25 cellular contexts compared by ENCODE assay signal in genomic region chr22:19142394-19142793, GRCh38. TPM values are rescaled to one million over a fixed set of nuclear protein-coding genes. Genes with fewer than 3 reads are reported as not detected.
DNase-seq lines count a peak whose midpoint lies in the region; ATAC-seq and TF ChIP-seq lines count a peak whose summit lies in the region.
"Had no signal": no experiment of that assay in that cellular context is flagged by ENCODE, and none has a peak within 500 bp of the region (broad histone marks: within the 10 kb centered on the region; RNA-seq: fewer than 3 reads in every experiment).

No MANE protein-coding gene starts in this region.

- H3K36me3 Mint-ChIP-seq in MCF 10A (ENCODE audit: insufficient read depth, unreplicated experiment) (peaks cover 43% of the 10 kb centered on the region), memory B cell (peaks cover 9% of the 10 kb centered on the region)
- peaks cover 24% of the 10 kb centered on the region for H3K36me3 Mint-ChIP-seq in activated CD4-positive, alpha-beta memory T cell treated with anti-CD3 and anti-CD28 coated beads for 36 hours
- H3K36me3 Mint-ChIP-seq in stimulated activated effector memory CD8-positive, alpha-beta T cell treated with anti-CD3 and anti-CD28 coated beads, Interleukin-12 subunit alpha, Interleukin-12 subunit beta, amount 100 ng/mL, for 72 hours = peaks cover 61% of the 10 kb centered on the region

- no TSS peak for BruUV-seq in MCF 10A (replicated peaks; lab: Mats Ljungman, UMichigan)
- no TSS peak for BruUV-seq in mammary epithelial cell (replicated peaks; lab: Mats Ljungman, UMichigan)

- H4K20me1 ChIP-seq in mammary epithelial cell (ENCODE audit: insufficient read depth, low read length) = no peaks in the 10 kb centered on the region

- H2AFZ ChIP-seq in mammary epithelial cell (ENCODE audit: low read depth, low read length) = no peak overlapping the region

- H3K9ac ChIP-seq in mammary epithelial cell (ENCODE audit: insufficient read depth, low read length) = no peak overlapping the region
- H3K9ac ChIP-seq: SK-N-SH had no signal

- CTCF ChIA-PET in MCF 10A (lab: Yijun Ruan, JAX) = no interaction called here
- CTCF ChIA-PET in mammary epithelial cell (lab: Charles Lee; ENCODE audit: low non-redundant PET) = no interaction called here
- CTCF ChIA-PET in activated CD4-positive, alpha-beta memory T cell treated with anti-CD3 and anti-CD28 coated beads for 36 hours (lab: Charles Lee) = no interaction called here

- TF ChIP-seq CTCF in MCF 10A (IDR thresholded peaks at IDR 0.05; ENCODE audit: unreplicated experiment) (no peak), mammary epithelial cell (conservative IDR thresholded peaks at IDR 0.05 in 1 of 2, IDR thresholded peaks at IDR 0.05 in 1 of 2; ENCODE audit: extremely low read depth in 1 of 2, insufficient read depth in 1 of 2, low read depth in 1 of 2, low read length in 2 of 2) (no peak)

- peaks cover 23% of the 10 kb centered on the region for H3K79me2 ChIP-seq in mammary epithelial cell (ENCODE audit: insufficient read depth, low read length)

- dilution Hi-C loops in mammary epithelial cell (cut with HindIII; ENCODE audit: low sequenced_read_pairs) = loop anchor here (5.0 kb wide), 1 partner anchor 80 kb away; no protein-coding TSS in a partner anchor

- no peaks in the 10 kb centered on the region for H3K9me3 Mint-ChIP-seq in MCF 10A (ENCODE audit: unreplicated experiment)
- no peaks in the 10 kb centered on the region for H3K9me3 Mint-ChIP-seq in activated CD4-positive, alpha-beta memory T cell treated with anti-CD3 and anti-CD28 coated beads for 36 hours
- H3K9me3 Mint-ChIP-seq in memory B cell = no peaks in the 10 kb centered on the region
- H3K9me3 Mint-ChIP-seq in stimulated activated effector memory CD8-positive, alpha-beta T cell treated with anti-CD3 and anti-CD28 coated beads, Interleukin-12 subunit alpha, Interleukin-12 subunit beta, amount 100 ng/mL, for 72 hours = no peaks in the 10 kb centered on the region
- H3K9me3 Mint-ChIP-seq: activated naive CD4-positive, alpha-beta T cell treated with anti-CD3 and anti-CD28 coated beads, Interleukin-2, amount 50 U/mL, for 72 hours had no signal

- 100% methylated on average over 7 of the region's 9 CpGs for WGBS in mammary epithelial cell (ENCODE audit: low coverage, missing lambda C conversion rate)

- no peak overlapping the region for H3K4me3 ChIP-seq in mammary epithelial cell (replicated peaks in 1 of 3; ENCODE audit: insufficient read depth in 1 of 3, low read depth in 2 of 3, low read length in 3 of 3)
- H3K4me3 ChIP-seq: body of pancreas, colonic mucosa, spleen, upper lobe of right lung had no signal

- intact Hi-C loops in MCF 10A (cut with micrococcal nuclease) (no loop called here), mammary epithelial cell (cut with micrococcal nuclease) (loop anchor here (10.0 kb wide), 1 partner anchor 492 kb away; no protein-coding TSS in a partner anchor)
- intact Hi-C loops in activated CD4-positive, alpha-beta memory T cell treated with anti-CD3 and anti-CD28 coated beads for 36 hours (cut with micrococcal nuclease) = no loop called here

- POLR2A ChIA-PET in MCF 10A (lab: Yijun Ruan, JAX) = no interaction called here
- POLR2A ChIA-PET in activated CD4-positive, alpha-beta memory T cell treated with anti-CD3 and anti-CD28 coated beads for 36 hours (lab: Charles Lee) = no interaction called here

- ATAC-seq in memory B cell (ENCODE audit: low read depth) = no peak
- ATAC-seq in stimulated activated effector memory CD8-positive, alpha-beta T cell treated with anti-CD3 and anti-CD28 coated beads, Interleukin-12 subunit alpha, Interleukin-12 subunit beta, amount 100 ng/mL, for 72 hours = no peak
- no peak for ATAC-seq in GM18909 (IDR thresholded peaks at IDR 0.05; ENCODE audit: poor library complexity, unreplicated experiment)
- ATAC-seq in HG03439 (IDR thresholded peaks at IDR 0.05; ENCODE audit: unreplicated experiment) = no peak
- ATAC-seq: activated CD4-positive, CD25-positive, alpha-beta regulatory T cell treated with anti-CD3 and anti-CD28 coated beads, Interleukin-2, amount 50 U/mL, for 24 hours; activated naive CD4-positive, alpha-beta T cell treated with anti-CD3 and anti-CD28 coated beads, Interleukin-2, amount 50 U/mL, for 72 hours; body of pancreas; left lobe of liver; upper lobe of right lung had no signal

- H3K27me3 ChIP-seq in mammary epithelial cell (ENCODE audit: insufficient read depth, low read length) = no peaks in the 10 kb centered on the region
- H3K27me3 ChIP-seq: body of pancreas, colonic mucosa had no signal

- H3K9me3 ChIP-seq in mammary epithelial cell (replicated peaks; ENCODE audit: insufficient read depth, low read length) = no peaks in the 10 kb centered on the region
- H3K9me3 ChIP-seq: body of pancreas, colonic mucosa, SK-N-SH, spleen, upper lobe of right lung had no signal

- H3K4me2 ChIP-seq in mammary epithelial cell (ENCODE audit: insufficient read depth, low read depth, low read length) = no peak overlapping the region

- no peak overlapping the region for H3K27ac Mint-ChIP-seq in MCF 10A (ENCODE audit: low read depth, unreplicated experiment)
- no peak overlapping the region for H3K27ac Mint-ChIP-seq in activated CD4-positive, alpha-beta memory T cell treated with anti-CD3 and anti-CD28 coated beads for 36 hours
- H3K27ac Mint-ChIP-seq in memory B cell = no peak overlapping the region
- no peak overlapping the region for H3K27ac Mint-ChIP-seq in stimulated activated effector memory CD8-positive, alpha-beta T cell treated with anti-CD3 and anti-CD28 coated beads, Interleukin-12 subunit alpha, Interleukin-12 subunit beta, amount 100 ng/mL, for 72 hours

- H3K4me3 Mint-ChIP-seq in MCF 10A (ENCODE audit: unreplicated experiment) (peak overlapping the region; percentile 40), memory B cell (peak overlapping the region; percentile 41)
- H3K4me3 Mint-ChIP-seq in activated CD4-positive, alpha-beta memory T cell treated with anti-CD3 and anti-CD28 coated beads for 36 hours = peak overlapping the region; percentile 20
- peak overlapping the region; percentile 100 for H3K4me3 Mint-ChIP-seq in stimulated activated effector memory CD8-positive, alpha-beta T cell treated with anti-CD3 and anti-CD28 coated beads, Interleukin-12 subunit alpha, Interleukin-12 subunit beta, amount 100 ng/mL, for 72 hours

- DNase-seq in MCF 10A (ENCODE audit: unreplicated experiment) (no peak), mammary epithelial cell (no peak), memory B cell (ENCODE audit: low spot score in 2 of 2) (no peak), NCI-H774 (lab: John Stamatoyannopoulos, UW) (no peak)
- DNase-seq in activated CD4-positive, alpha-beta memory T cell treated with anti-CD3 and anti-CD28 coated beads for 36 hours = no peak
- no peak for DNase-seq in stimulated activated effector memory CD8-positive, alpha-beta T cell treated with anti-CD3 and anti-CD28 coated beads, Interleukin-12 subunit alpha, Interleukin-12 subunit beta, amount 100 ng/mL, for 72 hours (ENCODE audit: low spot score in 2 of 2)
- DNase-seq: activated CD8-positive, alpha-beta memory T cell treated with anti-CD3 and anti-CD28 coated beads, Interleukin-2, amount 50 U/mL, for 4 hours; body of pancreas; colonic mucosa; DND-41; HCEC 1CT; midbrain; NCI-H1417; NCI-H510A treated with DMSO at 0.1 percent for 48 hours; nucleus accumbens; SK-N-SH; spleen; stimulated activated CD4-positive, alpha-beta T cell treated with anti-CD3 and anti-CD28 coated beads, Interleukin-4, amount 100 ng/mL, for 4 hours; upper lobe of right lung had no signal

- no peaks in the 10 kb centered on the region for H3K27me3 Mint-ChIP-seq in MCF 10A (ENCODE audit: insufficient read depth, unreplicated experiment)
- H3K27me3 Mint-ChIP-seq in activated CD4-positive, alpha-beta memory T cell treated with anti-CD3 and anti-CD28 coated beads for 36 hours = no peaks in the 10 kb centered on the region
- H3K27me3 Mint-ChIP-seq in memory B cell = no peaks in the 10 kb centered on the region

- peaks cover 20% of the 10 kb centered on the region for H3K4me1 ChIP-seq in mammary epithelial cell (ENCODE audit: insufficient read depth, low read length)

- in situ Hi-C loops in mammary epithelial cell (cut with MboI; ENCODE audit: low sequenced_read_pairs in 2 of 2) = no loop called here

- H3K36me3 ChIP-seq in mammary epithelial cell (ENCODE audit: insufficient read depth, low read length) = peaks cover 18% of the 10 kb centered on the region

- H3K4me1 Mint-ChIP-seq in MCF 10A (ENCODE audit: insufficient read depth, unreplicated experiment) (peaks cover 11% of the 10 kb centered on the region), memory B cell (peaks cover 11% of the 10 kb centered on the region)
- H3K4me1 Mint-ChIP-seq in activated CD4-positive, alpha-beta memory T cell treated with anti-CD3 and anti-CD28 coated beads for 36 hours (ENCODE audit: low read depth) = peaks cover 17% of the 10 kb centered on the region
- H3K4me1 Mint-ChIP-seq in stimulated activated effector memory CD8-positive, alpha-beta T cell treated with anti-CD3 and anti-CD28 coated beads, Interleukin-12 subunit alpha, Interleukin-12 subunit beta, amount 100 ng/mL, for 72 hours = peaks cover 19% of the 10 kb centered on the region

- H3K27ac ChIP-seq in mammary epithelial cell (ENCODE audit: insufficient read depth, low read depth, low read length) = no peak overlapping the region
- H3K27ac ChIP-seq: body of pancreas, colonic mucosa, spleen, upper lobe of right lung had no signal

RNA-seq across cellular contexts. Expression of gene ESS2, which starts 2.1 kb away (rescaled TPM):
- 12.4 and 18.1 TPM in 2 replicates for total RNA-seq in MCF 10A (2022)
- 10 to 100 TPM; 12.0 to 17.6 TPM for total RNA-seq in mammary epithelial cell
- polyA plus RNA-seq in mammary epithelial cell = 14.6 TPM
- 8.0 TPM for polyA minus RNA-seq in mammary epithelial cell
- 10 to 100 TPM; 13.7 to 15.5 TPM for total RNA-seq in activated CD4-positive, alpha-beta memory T cell treated with anti-CD3 and anti-CD28 coated beads for 36 hours

RNA-seq across cellular contexts. Expression of gene GSC2, which starts 7.7 kb away (rescaled TPM):
- not detected in 2 replicates for total RNA-seq in MCF 10A (2022)
- not detected for total RNA-seq in mammary epithelial cell
- not detected for polyA plus RNA-seq in mammary epithelial cell
- polyA minus RNA-seq in mammary epithelial cell = not detected
- total RNA-seq in activated CD4-positive, alpha-beta memory T cell treated with anti-CD3 and anti-CD28 coated beads for 36 hours = not detected
- total RNA-seq: activated naive CD4-positive, alpha-beta T cell treated with anti-CD3 and anti-CD28 coated beads, Interleukin-2, amount 50 U/mL, for 72 hours; body of pancreas; colonic mucosa; fibroblast of lung; left lobe of liver; spleen; upper lobe of right lung had no signal
- polyA plus RNA-seq: fibroblast of lung, SK-N-SH, spleen had no signal

RNA-seq across cellular contexts. Expression of gene TSSK2, which starts 11.3 kb away (rescaled TPM):
- total RNA-seq in MCF 10A (2022) = not detected in 2 replicates
- under 1 TPM in 1 of 2 donors, not detected in 1; 0.16 TPM for total RNA-seq in mammary epithelial cell
- not detected for polyA plus RNA-seq in mammary epithelial cell
- not detected for polyA minus RNA-seq in mammary epithelial cell
- total RNA-seq in activated CD4-positive, alpha-beta memory T cell treated with anti-CD3 and anti-CD28 coated beads for 36 hours = not detected
- total RNA-seq: activated naive CD4-positive, alpha-beta T cell treated with anti-CD3 and anti-CD28 coated beads, Interleukin-2, amount 50 U/mL, for 72 hours; colonic mucosa; fibroblast of lung; left lobe of liver; spleen; upper lobe of right lung had no signal
- polyA plus RNA-seq: fibroblast of lung, SK-N-SH had no signal

RNA-seq across cellular contexts. Expression of gene DGCR2, which starts 20.2 kb away (rescaled TPM):
- total RNA-seq in MCF 10A (2022) = 41.2 and 50.1 TPM in 2 replicates
- total RNA-seq in mammary epithelial cell = 10 to 100 TPM; 66.1 to 80.9 TPM
- 66.8 TPM for polyA plus RNA-seq in mammary epithelial cell
- 107 TPM for polyA minus RNA-seq in mammary epithelial cell
- total RNA-seq in activated CD4-positive, alpha-beta memory T cell treated with anti-CD3 and anti-CD28 coated beads for 36 hours = 10 to 100 TPM; 17.4 to 17.6 TPM

RNA-seq across cellular contexts. Expression of gene SLC25A1, which starts 36.1 kb away (rescaled TPM):
- total RNA-seq in MCF 10A (2022) (41.0 and 53.9 TPM in 2 replicates), mammary epithelial cell (100 to 1,000 TPM in 1 of 2 donors, 10 to 100 TPM in 1; 70.5 to 130 TPM)
- 74.2 TPM for polyA plus RNA-seq in mammary epithelial cell
- polyA minus RNA-seq in mammary epithelial cell = 145 TPM
- 10 to 100 TPM; 62.9 to 67.4 TPM for total RNA-seq in activated CD4-positive, alpha-beta memory T cell treated with anti-CD3 and anti-CD28 coated beads for 36 hours

Comparison
In these comparisons a context has a peak if more than half of its experiments do, and no peak if none do; other contexts are left out.
1. H3K4me3 Mint-ChIP-seq: peak in every context shown above with its lines; median percentile 100 in stimulated activated effector memory CD8-positive, alpha-beta T cell treated with anti-CD3 and anti-CD28 coated beads, Interleukin-12 subunit alpha, Interleukin-12 subunit beta, amount 100 ng/mL, for 72 hours; 41 in memory B cell; 40 in MCF 10A; 20 in activated CD4-positive, alpha-beta memory T cell treated with anti-CD3 and anti-CD28 coated beads for 36 hours.